ENCODE assay signal across 8 cellular contexts in genomic region chr9:136093995-136094881, GRCh38. TPM values are rescaled to one million over a fixed set of nuclear protein-coding genes. Genes with fewer than 3 reads are reported as not detected.
DNase-seq lines count a peak whose midpoint lies in the region; ATAC-seq and TF ChIP-seq lines count a peak whose summit lies in the region.

No MANE protein-coding gene starts in this region.

- peak overlapping the region; percentile 90 for H3K9ac ChIP-seq in SK-N-MC (ENCODE audit: insufficient read length)

- DNase-seq in SK-N-MC (ENCODE audit: low read depth, low spot score), result no peak
- DNase-seq in adrenal gland, result peak; percentile 77 to 87 (median 82)
- peak; percentile 88 for DNase-seq in left ventricle myocardium inferior
- peak; percentile 41 for DNase-seq in prostate gland (ENCODE audit: low spot score)
- DNase-seq in NCI-H2227 treated with DMSO at 0.1 percent for 48 hours (lab: John Stamatoyannopoulos, UW), result no peak
- no peak for DNase-seq in inferior parietal cortex (ENCODE audit: extremely low spot score)

- intact Hi-C loops in adrenal gland (cut with DNase I), result no loop called here
- intact Hi-C loops in left ventricle myocardium inferior (cut with micrococcal nuclease), result no loop called here
- intact Hi-C loops in prostate gland (cut with DNase I), result no loop called here

- TF ChIP-seq CTCF in adrenal gland (IDR thresholded peaks at IDR 0.05) (no peak), left ventricle myocardium inferior (IDR thresholded peaks at IDR 0.05; ENCODE audit: borderline replicate concordance) (peak; percentile 9), prostate gland (IDR thresholded peaks at IDR 0.05) (no peak)

- ATAC-seq in GM21786 (IDR thresholded peaks at IDR 0.05; ENCODE audit: unreplicated experiment), result no peak

- H3K4me3 ChIP-seq in GM08714 (ENCODE audit: low read length) (peak overlapping the region; percentile 56), SK-N-MC (peak overlapping the region; percentile 90), adrenal gland (peak overlapping the region in 3 of 4 donors; percentile 53 to 92 (median 78)), left ventricle myocardium inferior (peak overlapping the region; percentile 95), prostate gland (peak overlapping the region; percentile 79 to 96)

- TF ChIP-seq POLR2A in adrenal gland (IDR thresholded peaks at IDR 0.05), result peak in 1 of 2 donors; percentile 27
- TF ChIP-seq POLR2A in prostate gland (IDR thresholded peaks at IDR 0.05), result no peak

- 4 to 46% (median 13%) methylated on average over 9 to 73 of the region's 74 CpGs for WGBS in adrenal gland, 4 donors
- 22% methylated on average over 26 of the region's 74 CpGs for whole genome bisulfite sequencing in prostate gland

- H3K4me1 ChIP-seq in adrenal gland (replicated peaks in 1 of 2), result peaks cover 17 to 48% of the 10 kb centered on the region in 2 donors
- peaks cover 73% of the 10 kb centered on the region for H3K4me1 ChIP-seq in left ventricle myocardium inferior
- H3K4me1 ChIP-seq in prostate gland (replicated peaks), result peaks cover 9% of the 10 kb centered on the region

- H3K27me3 ChIP-seq in adrenal gland (no peaks in the 10 kb centered on the region), left ventricle myocardium inferior (ENCODE audit: low read depth) (no peaks in the 10 kb centered on the region), prostate gland (replicated peaks; ENCODE audit: insufficient read depth) (no peaks in the 10 kb centered on the region)

- peak overlapping the region; percentile 66 for H3K27ac ChIP-seq in SK-N-MC
- peak overlapping the region; percentile 79 to 99 (median 81) for H3K27ac ChIP-seq in adrenal gland
- peak overlapping the region; percentile 99 for H3K27ac ChIP-seq in left ventricle myocardium inferior (replicated peaks)
- H3K27ac ChIP-seq in prostate gland, result peak overlapping the region; percentile 83 to 88

- peaks cover 7% of the 10 kb centered on the region; the same call in 1 of the 2 replicates for H3K36me3 ChIP-seq in SK-N-MC (ENCODE audit: insufficient read depth, low read length)
- no peaks in the 10 kb centered on the region for H3K36me3 ChIP-seq in adrenal gland (replicated peaks in 1 of 2)
- H3K36me3 ChIP-seq in left ventricle myocardium inferior, result peaks cover 5% of the 10 kb centered on the region
- H3K36me3 ChIP-seq in prostate gland, result no peaks in the 10 kb centered on the region

- H3K9me3 ChIP-seq in SK-N-MC (ENCODE audit: low read depth, low read length), result no peaks in the 10 kb centered on the region
- no peaks in the 10 kb centered on the region for H3K9me3 ChIP-seq in adrenal gland (replicated peaks in 1 of 3)
- H3K9me3 ChIP-seq in left ventricle myocardium inferior (replicated peaks), result no peaks in the 10 kb centered on the region
- H3K9me3 ChIP-seq in prostate gland, result no peaks in the 10 kb centered on the region

RNA-seq across cellular contexts. Expression of gene NACC2, which starts 0.9 kb away (rescaled TPM):
- total RNA-seq in adrenal gland (10 to 100 TPM; 27.2 to 61.0 (median 38.6) TPM), left ventricle myocardium inferior (29.5 TPM), prostate gland (10 to 100 TPM; 24.5 to 55.2 TPM)
- polyA plus RNA-seq in adrenal gland, result 10 to 100 TPM in 1 of 3 donors, 1 to 10 TPM in 2; 5.7 to 11.3 (median 7.1) TPM

RNA-seq across cellular contexts. Expression of gene TMEM250, which starts 24.4 kb away (rescaled TPM):
- 10 to 100 TPM; 19.7 to 47.2 (median 35.9) TPM for total RNA-seq in adrenal gland
- polyA plus RNA-seq in adrenal gland, result 10 to 100 TPM in 2 of 3 donors, 1 to 10 TPM in 1; 5.2 to 12.4 (median 10.6) TPM
- 15.1 TPM for total RNA-seq in left ventricle myocardium inferior
- total RNA-seq in prostate gland, result 10 to 100 TPM; 44.7 to 65.1 TPM

Comparison
In these comparisons a context has a peak if more than half of its experiments do, and no peak if none do; other contexts are left out.
1. DNase-seq: peak in adrenal gland (7 of 7), left ventricle myocardium inferior (single experiment) and prostate gland (single experiment); none in SK-N-MC (single experiment), NCI-H2227 treated with DMSO at 0.1 percent for 48 hours (single experiment) and inferior parietal cortex (single experiment).
2. Peak in every context shown above with its lines, with median percentiles within 50 percentile points of each other: H3K4me3 ChIP-seq and H3K27ac ChIP-seq.